Comparison of ENCODE assay signal across 21 cellular contexts in genomic region chr16:83964684-83965443, GRCh38. TPM values are rescaled to one million over a fixed set of nuclear protein-coding genes. Genes with fewer than 3 reads are reported as not detected.
DNase-seq lines count a peak whose midpoint lies in the region; ATAC-seq and TF ChIP-seq lines count a peak whose summit lies in the region.
"Had no signal": no experiment of that assay in that cellular context is flagged by ENCODE, and none has a peak within 500 bp of the region (broad histone marks: within the 10 kb centered on the region; RNA-seq: fewer than 3 reads in every experiment).

No MANE protein-coding gene starts in this region.

- WGBS in right cardiac atrium: 90% methylated on average over 26 of the region's 26 CpGs
- 96% methylated on average over 26 of the region's 26 CpGs for WGBS in aorta, 2 donors

- no peaks in the 10 kb centered on the region for H3K27me3 ChIP-seq in right cardiac atrium (ENCODE audit: control insufficient read depth, insufficient read depth)
- peaks cover 11% of the 10 kb centered on the region for H3K27me3 ChIP-seq in lower lobe of right lung (ENCODE audit: low read depth)
- H3K27me3 ChIP-seq in aorta (ENCODE audit: control insufficient read depth in 1 of 2, insufficient read depth in 2 of 2, low read length in 1 of 2): no peaks in the 10 kb centered on the region

- peak in 2 of 3 donors; percentile 21 to 51 for DNase-seq in right cardiac atrium
- DNase-seq in left ventricle myocardium superior: no peak
- peak; percentile 92 for DNase-seq in chondrocyte (ENCODE audit: low spot score)
- DNase-seq in lower lobe of right lung: peak; percentile 15
- DNase-seq in aorta: peak; percentile 8 to 62
- DNase-seq in KG1 (lab: John Stamatoyannopoulos, UW): no peak
- no peak for DNase-seq in activated CD4-positive, CD25-positive, alpha-beta regulatory T cell treated with anti-CD3 and anti-CD28 coated beads, Interleukin-2, amount 50 U/mL, for 72 hours
- DNase-seq: BE2C; EL; GF-D8; H7; HFFc6; KBM-7; NCI-H1105; NCI-H146; NCI-H2029; NCI-H226; NCI-H524; NCI-H774; NK-92 treated with Interleukin-12 subunit alpha and Interleukin-12 subunit beta, amount 100 ng/mL, for 24 hours had no signal

- ATAC-seq in right cardiac atrium: no peak
- ATAC-seq in left ventricle myocardium superior: no peak
- no peak for ATAC-seq in lower lobe of right lung
- ATAC-seq in aorta (ENCODE audit: low FRiP score): no peak
- ATAC-seq in GM18909 (IDR thresholded peaks at IDR 0.05; ENCODE audit: poor library complexity, unreplicated experiment): no peak

- no peak overlapping the region for H3K27ac Mint-ChIP-seq in chondrocyte (ENCODE audit: unreplicated experiment)
- H3K27ac Mint-ChIP-seq: HFFc6 had no signal

- H3K4me3 ChIP-seq in right cardiac atrium (ENCODE audit: low read length): no peak overlapping the region
- H3K4me3 ChIP-seq in lower lobe of right lung: no peak overlapping the region
- no peak overlapping the region for H3K4me3 ChIP-seq in aorta (ENCODE audit: low read length in 2 of 2)

- no peaks in the 10 kb centered on the region for H3K4me1 ChIP-seq in right cardiac atrium (ENCODE audit: control insufficient read depth, insufficient read depth, low read length)
- no peaks in the 10 kb centered on the region for H3K4me1 ChIP-seq in lower lobe of right lung
- no peaks in the 10 kb centered on the region for H3K4me1 ChIP-seq in aorta (ENCODE audit: control insufficient read depth in 1 of 2, insufficient read depth in 2 of 2, low read length in 2 of 2)
- H3K4me1 ChIP-seq: BE2C had no signal

- H3K36me3 Mint-ChIP-seq in chondrocyte (ENCODE audit: low read depth): peaks cover 3% of the 10 kb centered on the region

- H3K27ac ChIP-seq in right cardiac atrium (ENCODE audit: low read length) (no peak overlapping the region), lower lobe of right lung (no peak overlapping the region), aorta (ENCODE audit: low read depth in 1 of 2, low read length in 2 of 2) (no peak overlapping the region)

- H3K9me3 ChIP-seq in right cardiac atrium (ENCODE audit: control insufficient read depth, low read length): no peaks in the 10 kb centered on the region
- no peaks in the 10 kb centered on the region for H3K9me3 ChIP-seq in lower lobe of right lung
- H3K9me3 ChIP-seq in aorta (ENCODE audit: control insufficient read depth, low read length): no peaks in the 10 kb centered on the region
- H3K9me3 ChIP-seq: BE2C had no signal

- TF ChIP-seq CTCF in chondrocyte (IDR thresholded peaks at IDR 0.05): no peak
- no peak for TF ChIP-seq CTCF in lower lobe of right lung (IDR thresholded peaks at IDR 0.05)

- intact Hi-C loops in right cardiac atrium (cut with DNase I): loop anchor here in 3 of 4 donors (5.0 kb wide), 3 partner anchors 97 to 217 kb away; no protein-coding TSS in a partner anchor
- intact Hi-C loops in left ventricle myocardium superior (cut with micrococcal nuclease): loop anchor here (5.0 kb wide), 1 partner anchor 97 kb away; no protein-coding TSS in a partner anchor
- intact Hi-C loops in lower lobe of right lung (cut with DNase I): no loop called here
- intact Hi-C loops in aorta (cut with DNase I): loop anchor here (5.0 to 10.0 kb wide), 2 partner anchors 217 to 220 kb away; partner anchors contain the start of gene TAF1C (in 1 of the 2)

- no peak overlapping the region for H3K4me3 Mint-ChIP-seq in chondrocyte (ENCODE audit: unreplicated experiment)
- H3K4me3 Mint-ChIP-seq: HFFc6 had no signal

- peaks cover 3% of the 10 kb centered on the region for H3K4me1 Mint-ChIP-seq in chondrocyte (ENCODE audit: low read depth)

- peaks cover 2% of the 10 kb centered on the region for H3K27me3 Mint-ChIP-seq in chondrocyte (ENCODE audit: low read depth)

- H3K36me3 ChIP-seq in lower lobe of right lung (peaks cover 40% of the 10 kb centered on the region), aorta (ENCODE audit: control insufficient read depth in 1 of 2, insufficient read depth in 2 of 2, low read length in 1 of 2) (peaks cover 2 to 5% of the 10 kb centered on the region in 2 donors)
- H3K36me3 ChIP-seq: BE2C had no signal

- no peaks in the 10 kb centered on the region for H3K9me3 Mint-ChIP-seq in chondrocyte (ENCODE audit: low read depth)
- H3K9me3 Mint-ChIP-seq: HFFc6 had no signal

RNA-seq across cellular contexts. Expression of gene NECAB2, which starts 3.2 kb away (rescaled TPM):
- total RNA-seq in right cardiac atrium (1 to 10 TPM in 2 of 4 donors, under 1 TPM in 2; 0.28 to 1.8 (median 1.4) TPM), left ventricle myocardium superior (0.84 TPM), chondrocyte (0.40 to 0.72 TPM (median 0.58 TPM) in 3 replicates), lower lobe of right lung (0.44 TPM), aorta (under 1 TPM; 0.23 to 0.75 TPM)
- polyA plus RNA-seq in right cardiac atrium (1.7 TPM), aorta (not detected)

RNA-seq across cellular contexts. Expression of gene OSGIN1, which starts 11.8 kb away (rescaled TPM):
- 1 to 10 TPM; 2.4 to 6.8 (median 3.8) TPM for total RNA-seq in right cardiac atrium
- 3.6 TPM for polyA plus RNA-seq in right cardiac atrium
- total RNA-seq in left ventricle myocardium superior: 4.7 TPM
- 1.3 to 2.8 TPM (median 2.5 TPM) in 3 replicates for total RNA-seq in chondrocyte
- total RNA-seq in lower lobe of right lung: 9.8 TPM
- 10 to 100 TPM; 10.3 to 13.6 TPM for total RNA-seq in aorta
- 10 to 100 TPM; 10.0 to 13.7 TPM for polyA plus RNA-seq in aorta

Comparison
In these comparisons a context has a peak if more than half of its experiments do, and no peak if none do; other contexts are left out.
1. DNase-seq: peak in right cardiac atrium (2 of 3), chondrocyte (single experiment), lower lobe of right lung (single experiment) and aorta (2 of 2); none in left ventricle myocardium superior (single experiment), KG1 (single experiment) and activated CD4-positive, CD25-positive, alpha-beta regulatory T cell treated with anti-CD3 and anti-CD28 coated beads, Interleukin-2, amount 50 U/mL, for 72 hours (single experiment).